In genomic region chr10:33333260-33334169, GRCh38 we compare ENCODE assay signal across 1 cellular context.
TF ChIP-seq lines count a peak whose summit lies in the region.

No MANE protein-coding gene starts in this region.

TF ChIP-seq in WTC11, 78 proteins besides CTCF, POLR2A, EP300 and RAD21 (continued from another document):
- TF ChIP-seq ZNF532 (CRISPR knock-in tag; IDR thresholded peaks at IDR 0.05; ENCODE audit: borderline replicate concordance): no peak
- TF ChIP-seq ZNF416 (CRISPR knock-in tag; IDR thresholded peaks at IDR 0.05): no peak
- TF ChIP-seq FOXK1 (CRISPR knock-in tag; IDR thresholded peaks at IDR 0.05): no peak
- no peak for TF ChIP-seq TP53 (CRISPR knock-in tag; IDR thresholded peaks at IDR 0.05)
- TF ChIP-seq ZNF425 (CRISPR knock-in tag; conservative IDR thresholded peaks at IDR 0.05): no peak
- no peak for TF ChIP-seq GABPB1 (CRISPR knock-in tag; IDR thresholded peaks at IDR 0.05)
TF ChIP-seq in WTC11: peak in this region for 0.
